Comparison of ENCODE assay signal across 13 cellular contexts in the genomic region with DNA sequence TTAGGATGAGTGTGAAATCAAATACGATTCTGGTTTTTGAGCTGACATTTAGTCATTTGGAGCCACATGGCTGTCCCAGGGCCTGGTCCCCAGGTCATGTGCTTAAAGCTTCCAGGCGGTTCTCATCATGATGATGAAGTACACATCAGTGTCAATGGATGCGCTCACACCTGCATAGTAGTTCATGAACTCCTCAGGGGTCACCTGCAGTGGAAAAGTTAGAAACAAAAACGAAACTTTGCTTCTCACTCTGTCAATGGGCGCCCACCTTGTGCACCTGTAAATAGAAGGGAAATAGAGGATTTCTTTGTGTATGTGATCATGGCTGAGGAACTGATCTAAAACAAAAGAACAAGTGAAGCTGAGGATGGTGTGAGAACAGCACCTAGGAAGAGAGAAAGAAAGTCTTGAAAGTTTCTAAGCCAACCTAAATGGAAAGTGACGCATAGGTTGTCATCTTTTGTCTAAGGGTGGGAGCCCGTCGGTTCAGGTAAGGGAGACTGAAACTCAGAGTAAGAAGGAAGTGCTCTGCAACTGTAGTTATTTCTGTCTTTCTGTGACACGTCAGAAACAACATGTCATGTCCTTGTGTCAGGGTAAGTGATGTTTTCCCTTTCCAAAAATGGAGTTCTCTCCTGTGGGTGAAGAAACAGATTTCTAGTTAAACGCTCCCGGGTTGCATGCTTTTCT. TPM values are rescaled to one million over a fixed set of nuclear protein-coding genes. Genes with fewer than 3 reads are reported as not detected.
DNase-seq lines count a peak whose midpoint lies in the region; ATAC-seq and TF ChIP-seq lines count a peak whose summit lies in the region.
"Had no signal": no experiment of that assay in that cellular context is flagged by ENCODE, and none has a peak within 500 bp of the region (broad histone marks: within the 10 kb centered on the region; RNA-seq: fewer than 3 reads in every experiment).

No MANE protein-coding gene starts in this region.

- in situ Hi-C loops in GM13977 (cut with MboI; ENCODE audit: low pct_unique_long_range_greater_than_20kb, low sequenced_read_pairs, unreplicated experiment), result no loop called here

- H3K4me3 Mint-ChIP-seq in activated naive CD4-positive, alpha-beta T cell treated with anti-CD3 and anti-CD28 coated beads, Interleukin-2, amount 10 ng/mL, durations not matched to agents 7 days and 5 days, result peak overlapping the region; percentile 13
- H3K4me3 Mint-ChIP-seq: HFFc6 had no signal

- no peaks in the 10 kb centered on the region for H3K36me3 ChIP-seq in ascending aorta
- H3K36me3 ChIP-seq: MG63 had no signal

- no peak overlapping the region for H3K4me3 ChIP-seq in ascending aorta
- H3K4me3 ChIP-seq: MG63 had no signal

- H3K27ac Mint-ChIP-seq in activated naive CD4-positive, alpha-beta T cell treated with anti-CD3 and anti-CD28 coated beads, Interleukin-2, amount 10 ng/mL, durations not matched to agents 7 days and 5 days, result peak overlapping the region; percentile 87
- H3K27ac Mint-ChIP-seq: HFFc6 had no signal

- peaks cover 5% of the 10 kb centered on the region for H3K9me3 Mint-ChIP-seq in activated naive CD4-positive, alpha-beta T cell treated with anti-CD3 and anti-CD28 coated beads, Interleukin-2, amount 10 ng/mL, durations not matched to agents 7 days and 5 days

- peaks cover 75% of the 10 kb centered on the region for H3K4me1 Mint-ChIP-seq in activated naive CD4-positive, alpha-beta T cell treated with anti-CD3 and anti-CD28 coated beads, Interleukin-2, amount 10 ng/mL, durations not matched to agents 7 days and 5 days

- H3K27me3 ChIP-seq in ascending aorta, result no peaks in the 10 kb centered on the region
- H3K27me3 ChIP-seq: MG63 had no signal

- no peak for TF ChIP-seq CTCF in GM13977 (IDR thresholded peaks at IDR 0.05; ENCODE audit: extremely low read depth, insufficient read depth, missing control alignments)
- TF ChIP-seq CTCF in ascending aorta (IDR thresholded peaks at IDR 0.05), result no peak

- DNase-seq in GM13977 (ENCODE audit: low spot score), result peak; percentile 54
- DNase-seq in activated naive CD4-positive, alpha-beta T cell treated with anti-CD3 and anti-CD28 coated beads, Interleukin-2, amount 10 ng/mL, durations not matched to agents 7 days and 5 days, result peak; percentile 53
- DNase-seq in medulla oblongata (ENCODE audit: extremely low spot score), result no peak
- no peak for DNase-seq in ascending aorta (ENCODE audit: low spot score in 2 of 2)
- no peak for DNase-seq in NCI-H526 (lab: John Stamatoyannopoulos, UW)
- DNase-seq: HFFc6, MG63 had no signal

- ATAC-seq in GM19397 (IDR thresholded peaks at IDR 0.05; ENCODE audit: unreplicated experiment) (peak; percentile 51), HG03066 (IDR thresholded peaks at IDR 0.05; ENCODE audit: low read depth, unreplicated experiment) (peak; percentile 52), HG03439 (IDR thresholded peaks at IDR 0.05; ENCODE audit: unreplicated experiment) (no peak)
- ATAC-seq: Panc1 had no signal

- no peaks in the 10 kb centered on the region for H3K4me1 ChIP-seq in ascending aorta

- no peak overlapping the region for H3K27ac ChIP-seq in ascending aorta

- CTCF ChIA-PET in activated naive CD4-positive, alpha-beta T cell treated with anti-CD3 and anti-CD28 coated beads, Interleukin-2, amount 10 ng/mL, durations not matched to agents 7 days and 5 days (lab: Charles Lee), result interaction anchor here (0.9 to 2.1 kb wide), 4 partner anchors 15 to 254 kb away, joined by 3 to 4 read pairs (median 3); no protein-coding TSS in a partner anchor

- H3K27me3 Mint-ChIP-seq in activated naive CD4-positive, alpha-beta T cell treated with anti-CD3 and anti-CD28 coated beads, Interleukin-2, amount 10 ng/mL, durations not matched to agents 7 days and 5 days, result no peaks in the 10 kb centered on the region

- intact Hi-C loops in ascending aorta (cut with DNase I), result no loop called here

- H3K36me3 Mint-ChIP-seq in activated naive CD4-positive, alpha-beta T cell treated with anti-CD3 and anti-CD28 coated beads, Interleukin-2, amount 10 ng/mL, durations not matched to agents 7 days and 5 days, result peaks cover 12% of the 10 kb centered on the region

- no peaks in the 10 kb centered on the region for H3K9me3 ChIP-seq in ascending aorta
- H3K9me3 ChIP-seq: MG63 had no signal

RNA-seq across cellular contexts. Expression of gene CAPSL, which starts 33.8 kb away (rescaled TPM):
- total RNA-seq in ascending aorta, result not detected
- total RNA-seq: lung microvascular endothelial cell, skeletal muscle tissue had no signal

RNA-seq across cellular contexts. Expression of gene IL7R, which starts 47.9 kb away (rescaled TPM):
- total RNA-seq in ascending aorta, result 6.6 TPM

Comparison
In these comparisons a context has a peak if more than half of its experiments do, and no peak if none do; other contexts are left out.
1. DNase-seq: peak in GM13977 (single experiment) and activated naive CD4-positive, alpha-beta T cell treated with anti-CD3 and anti-CD28 coated beads, Interleukin-2, amount 10 ng/mL, durations not matched to agents 7 days and 5 days (single experiment); none in medulla oblongata (single experiment), ascending aorta (0 of 2) and NCI-H526 (0 of 2).